Comparison of ENCODE assay signal across 13 cellular contexts in genomic region chr17:2421315-2422147, GRCh38. TPM values are rescaled to one million over a fixed set of nuclear protein-coding genes. Genes with fewer than 3 reads are reported as not detected.
A peak's percentile ranks its signal among the peaks of the same experiment; 100 is the strongest.
DNase-seq lines count a peak whose midpoint lies in the region; ATAC-seq and TF ChIP-seq lines count a peak whose summit lies in the region.
"Had no signal": no experiment of that assay in that cellular context is flagged by ENCODE, and none has a peak within 500 bp of the region (broad histone marks: within the 10 kb centered on the region; RNA-seq: fewer than 3 reads in every experiment).

No MANE protein-coding gene starts in this region.

- H3K27ac Mint-ChIP-seq in Calu3 (ENCODE audit: unreplicated experiment), result no peak overlapping the region
- H3K27ac Mint-ChIP-seq: activated B cell treated with CpG ODN at 0.5 μM for 24 hours; activated naive CD8-positive, alpha-beta T cell treated with anti-CD3 and anti-CD28 coated beads, Interleukin-2, amount 10 ng/mL, durations not matched to agents 7 days and 5 days had no signal

- H3K27me3 Mint-ChIP-seq in Calu3 (ENCODE audit: unreplicated experiment), result no peaks in the 10 kb centered on the region
- H3K27me3 Mint-ChIP-seq: activated B cell treated with CpG ODN at 0.5 μM for 24 hours; activated naive CD8-positive, alpha-beta T cell treated with anti-CD3 and anti-CD28 coated beads, Interleukin-2, amount 10 ng/mL, durations not matched to agents 7 days and 5 days; IgD-negative memory B cell had no signal

- H3K4me1 Mint-ChIP-seq in Calu3 (ENCODE audit: low read depth, unreplicated experiment), result no peaks in the 10 kb centered on the region
- H3K4me1 Mint-ChIP-seq: activated B cell treated with CpG ODN at 0.5 μM for 24 hours; activated naive CD8-positive, alpha-beta T cell treated with anti-CD3 and anti-CD28 coated beads, Interleukin-2, amount 10 ng/mL, durations not matched to agents 7 days and 5 days had no signal

- H3K4me3 ChIP-seq in HEK293 (ENCODE audit: low read depth, low read length), result no peak overlapping the region
- H3K4me3 ChIP-seq: lower lobe of right lung had no signal

- peaks cover 14% of the 10 kb centered on the region for H3K36me3 Mint-ChIP-seq in Calu3 (ENCODE audit: insufficient read depth, unreplicated experiment)
- H3K36me3 Mint-ChIP-seq: activated naive CD8-positive, alpha-beta T cell treated with anti-CD3 and anti-CD28 coated beads, Interleukin-2, amount 10 ng/mL, durations not matched to agents 7 days and 5 days had no signal

- no peaks in the 10 kb centered on the region for H3K9me3 Mint-ChIP-seq in Calu3 (ENCODE audit: low read depth, unreplicated experiment)
- H3K9me3 Mint-ChIP-seq: activated B cell treated with CpG ODN at 0.5 μM for 24 hours; activated naive CD8-positive, alpha-beta T cell treated with anti-CD3 and anti-CD28 coated beads, Interleukin-2, amount 10 ng/mL, durations not matched to agents 7 days and 5 days; IgD-negative memory B cell had no signal

- POLR2A ChIA-PET in HEK293 (lab: Yijun Ruan, JAX), result interaction anchor here (0.5 to 1.0 kb wide), 2 partner anchors 39 to 297 kb away, joined by 3 to 4 read pairs; no protein-coding TSS in a partner anchor

- CTCF ChIA-PET in HEK293 (lab: Yijun Ruan, JAX) (interaction anchor here (0.6 to 2.1 kb wide), 7 partner anchors 10 to 420 kb away, joined by 3 to 12 read pairs (median 3); no protein-coding TSS in a partner anchor), Calu3 (lab: Charles Lee) (no interaction called here)

- no peak overlapping the region for H3K4me3 Mint-ChIP-seq in Calu3 (ENCODE audit: low read depth, unreplicated experiment)
- H3K4me3 Mint-ChIP-seq: activated B cell treated with CpG ODN at 0.5 μM for 24 hours; activated naive CD8-positive, alpha-beta T cell treated with anti-CD3 and anti-CD28 coated beads, Interleukin-2, amount 10 ng/mL, durations not matched to agents 7 days and 5 days; IgD-negative memory B cell had no signal

- H3K27ac ChIP-seq in HEK293 (ENCODE audit: extremely low read depth, low read depth, low read length), result no peak overlapping the region
- H3K27ac ChIP-seq: lower lobe of right lung had no signal

- no peaks in the 10 kb centered on the region for H3K4me1 ChIP-seq in HEK293 (ENCODE audit: control insufficient read depth, insufficient read depth, low read length)
- H3K4me1 ChIP-seq: lower lobe of right lung had no signal

- DNase-seq in AG09319 (ENCODE audit: extremely low read depth, low read depth) (no peak), astrocyte of the hippocampus (ENCODE audit: low read depth, low spot score) (peak; percentile 40), lung microvascular endothelial cell (ENCODE audit: low read depth in 2 of 2) (peak; percentile 31 to 43), Calu3 (no peak), RPMI8226 (no peak)
- DNase-seq: activated B cell treated with CpG ODN at 0.5 μM for 24 hours; activated naive CD8-positive, alpha-beta T cell treated with anti-CD3 and anti-CD28 coated beads, Interleukin-2, amount 10 ng/mL, durations not matched to agents 7 days and 5 days; lower lobe of right lung; stimulated activated naive CD4-positive, alpha-beta T cell had no signal

- no TSS peak for BruUV-seq in Calu3 (replicated peaks; lab: Mats Ljungman, UMichigan)

- no peaks in the 10 kb centered on the region for H3K9me3 ChIP-seq in HEK293 (ENCODE audit: control insufficient read depth, insufficient read depth, low read depth, low read length)
- H3K9me3 ChIP-seq: lower lobe of right lung had no signal

- TF ChIP-seq CTCF in AG09319 (IDR thresholded peaks at IDR 0.05; ENCODE audit: low read depth, low read length) (peak; percentile 7), HEK293 (tag by site-specific recombination; IDR thresholded peaks at IDR 0.05) (peak; percentile 31; the same call in 1 of the 2 replicates), Calu3 (IDR thresholded peaks at IDR 0.05; ENCODE audit: unreplicated experiment) (no peak)

- H3K36me3 ChIP-seq in HEK293 (ENCODE audit: control insufficient read depth in 2 of 2, insufficient read depth in 1 of 2, low read length in 2 of 2), result peaks cover 14 to 39% of the 10 kb centered on the region in 2 experiments; a peak in 2 of 3 replicates

- intact Hi-C loops in Calu3 (cut with micrococcal nuclease; ENCODE audit: unreplicated experiment), result no loop called here

- ATAC-seq in GM18870 (IDR thresholded peaks at IDR 0.05; ENCODE audit: unreplicated experiment) (no peak), HG03565 (IDR thresholded peaks at IDR 0.05; ENCODE audit: unreplicated experiment) (no peak)

TF ChIP-seq in HEK293, 187 proteins besides CTCF, POLR2A, EP300 and RAD21 (continues in another document):
- TF ChIP-seq ZNF19 (tag by site-specific recombination; IDR thresholded peaks at IDR 0.05; ENCODE audit: low read depth) (no peak), ZBTB17 (tag by site-specific recombination; IDR thresholded peaks at IDR 0.05) (no peak), ZNF654 (tag by site-specific recombination; IDR thresholded peaks at IDR 0.05; ENCODE audit: low read depth) (peak; percentile 61), ZNF221 (tag by site-specific recombination; IDR thresholded peaks at IDR 0.05; ENCODE audit: borderline replicate concordance) (no peak), ZNF561 (tag by site-specific recombination; IDR thresholded peaks at IDR 0.05; ENCODE audit: borderline replicate concordance) (no peak), YY1 (tag by site-specific recombination; IDR thresholded peaks at IDR 0.05) (no peak), ZNF146 (tag by site-specific recombination; IDR thresholded peaks at IDR 0.05) (no peak), ZNF514 (tag by site-specific recombination; IDR thresholded peaks at IDR 0.05) (no peak), ZNF768 (tag by site-specific recombination; IDR thresholded peaks at IDR 0.05) (no peak), ZBTB21 (tag by site-specific recombination; IDR thresholded peaks at IDR 0.05) (no peak), ZSCAN30 (tag by site-specific recombination; IDR thresholded peaks at IDR 0.05) (no peak), ZNF704 (tag by site-specific recombination; IDR thresholded peaks at IDR 0.05) (no peak), GLIS1 (tag by site-specific recombination; IDR thresholded peaks at IDR 0.05) (peak; percentile 54), ZNF248 (tag by site-specific recombination; IDR thresholded peaks at IDR 0.05) (no peak)
- TF ChIP-seq, protein P1, sequence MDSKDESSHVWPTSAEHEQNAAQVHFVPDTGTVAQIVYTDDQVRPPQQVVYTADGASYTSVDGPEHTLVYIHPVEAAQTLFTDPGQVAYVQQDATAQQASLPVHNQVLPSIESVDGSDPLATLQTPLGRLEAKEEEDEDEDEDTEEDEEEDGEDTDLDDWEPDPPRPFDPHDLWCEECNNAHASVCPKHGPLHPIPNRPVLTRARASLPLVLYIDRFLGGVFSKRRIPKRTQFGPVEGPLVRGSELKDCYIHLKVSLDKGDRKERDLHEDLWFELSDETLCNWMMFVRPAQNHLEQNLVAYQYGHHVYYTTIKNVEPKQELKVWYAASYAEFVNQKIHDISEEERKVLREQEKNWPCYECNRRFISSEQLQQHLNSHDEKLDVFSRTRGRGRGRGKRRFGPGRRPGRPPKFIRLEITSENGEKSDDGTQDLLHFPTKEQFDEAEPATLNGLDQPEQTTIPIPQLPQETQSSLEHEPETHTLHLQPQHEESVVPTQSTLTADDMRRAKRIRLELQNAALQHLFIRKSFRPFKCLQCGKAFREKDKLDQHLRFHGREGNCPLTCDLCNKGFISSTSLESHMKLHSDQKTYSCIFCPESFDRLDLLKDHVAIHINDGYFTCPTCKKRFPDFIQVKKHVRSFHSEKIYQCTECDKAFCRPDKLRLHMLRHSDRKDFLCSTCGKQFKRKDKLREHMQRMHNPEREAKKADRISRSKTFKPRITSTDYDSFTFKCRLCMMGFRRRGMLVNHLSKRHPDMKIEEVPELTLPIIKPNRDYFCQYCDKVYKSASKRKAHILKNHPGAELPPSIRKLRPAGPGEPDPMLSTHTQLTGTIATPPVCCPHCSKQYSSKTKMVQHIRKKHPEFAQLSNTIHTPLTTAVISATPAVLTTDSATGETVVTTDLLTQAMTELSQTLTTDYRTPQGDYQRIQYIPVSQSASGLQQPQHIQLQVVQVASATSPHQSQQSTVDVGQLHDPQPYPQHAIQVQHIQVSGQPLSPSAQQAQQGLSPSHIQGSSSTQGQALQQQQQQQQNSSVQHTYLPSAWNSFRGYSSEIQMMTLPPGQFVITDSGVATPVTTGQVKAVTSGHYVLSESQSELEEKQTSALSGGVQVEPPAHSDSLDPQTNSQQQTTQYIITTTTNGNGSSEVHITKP (tag by site-specific recombination; IDR thresholded peaks at IDR 0.05), result no peak
- TF ChIP-seq, protein P2, sequence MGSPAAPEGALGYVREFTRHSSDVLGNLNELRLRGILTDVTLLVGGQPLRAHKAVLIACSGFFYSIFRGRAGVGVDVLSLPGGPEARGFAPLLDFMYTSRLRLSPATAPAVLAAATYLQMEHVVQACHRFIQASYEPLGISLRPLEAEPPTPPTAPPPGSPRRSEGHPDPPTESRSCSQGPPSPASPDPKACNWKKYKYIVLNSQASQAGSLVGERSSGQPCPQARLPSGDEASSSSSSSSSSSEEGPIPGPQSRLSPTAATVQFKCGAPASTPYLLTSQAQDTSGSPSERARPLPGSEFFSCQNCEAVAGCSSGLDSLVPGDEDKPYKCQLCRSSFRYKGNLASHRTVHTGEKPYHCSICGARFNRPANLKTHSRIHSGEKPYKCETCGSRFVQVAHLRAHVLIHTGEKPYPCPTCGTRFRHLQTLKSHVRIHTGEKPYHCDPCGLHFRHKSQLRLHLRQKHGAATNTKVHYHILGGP (tag by site-specific recombination; IDR thresholded peaks at IDR 0.05), result no peak

RNA-seq across cellular contexts. Expression of gene MNT, which starts 20.7 kb away (rescaled TPM):
- total RNA-seq in lung microvascular endothelial cell (1.7 and 2.8 TPM in 2 replicates), Calu3 (2022) (32.1 and 34.8 TPM in 2 replicates)

Comparison
In these comparisons a context has a peak if more than half of its experiments do, and no peak if none do; other contexts are left out.
1. DNase-seq: peak in astrocyte of the hippocampus (single experiment) and lung microvascular endothelial cell (2 of 2); none in AG09319 (single experiment), Calu3 (single experiment) and RPMI8226 (single experiment).